In the genomic region with DNA sequence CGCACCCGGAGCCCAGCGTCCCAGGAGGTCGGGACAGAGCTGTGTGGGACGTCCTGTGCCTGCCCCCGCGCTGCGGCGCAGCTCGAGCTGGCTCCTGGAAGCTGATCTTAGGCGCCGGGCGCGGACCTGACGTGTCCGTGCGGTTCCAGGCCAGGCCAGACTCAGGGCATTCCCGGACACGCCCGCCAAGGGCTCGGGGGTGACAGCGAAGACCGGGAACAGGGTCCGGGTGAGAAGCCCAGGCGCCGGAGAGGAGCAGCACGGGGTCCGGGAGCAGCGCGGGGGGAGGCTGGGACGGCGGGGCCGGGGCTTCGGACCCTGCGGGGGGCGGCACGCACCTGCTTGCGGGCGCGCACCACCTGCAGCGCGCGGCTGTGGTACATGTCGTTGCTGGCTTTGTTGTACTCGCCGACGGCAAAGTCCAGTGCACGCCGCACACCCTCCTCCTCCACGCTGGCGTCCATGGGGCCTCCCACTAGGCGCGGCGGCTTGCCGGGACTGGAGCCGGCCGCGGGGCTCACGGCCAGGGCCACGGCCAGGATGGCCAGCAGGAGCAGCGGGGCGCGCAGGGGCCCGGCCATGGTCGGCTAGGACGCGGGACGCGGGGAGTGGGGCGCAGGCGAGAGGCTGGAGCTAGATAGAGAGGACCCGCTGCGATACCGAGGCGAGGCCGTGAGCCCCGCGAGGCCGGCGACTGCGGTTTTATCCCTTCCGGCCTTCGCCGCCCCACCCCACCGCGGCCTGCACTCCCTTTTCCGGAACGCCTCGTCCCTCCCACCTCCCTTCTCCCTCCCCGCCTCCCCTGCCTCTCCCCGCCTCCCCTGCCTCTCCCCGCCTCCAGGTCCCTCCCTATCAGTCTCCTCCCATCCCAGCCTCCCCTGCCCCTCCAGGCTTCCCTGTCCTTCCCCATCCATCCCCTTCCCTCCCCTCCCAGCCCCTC, we compare ENCODE assay signal across 1 cellular context.
TF ChIP-seq lines count a peak whose summit lies in the region.

Gene CST3, minus strand, starts transcription at position 674 of the 940 bp plus-strand sequence. Its CDS starts 93 bp downstream, at position 581.

TF ChIP-seq in GM12878, 131 proteins besides CTCF, POLR2A, EP300 and RAD21 (continued from another document):
- TF ChIP-seq NKRF (conservative IDR thresholded peaks at IDR 0.05), result 0 out of 2 replicates have a peak, but pooled peaks have one; percentile 27
- TF ChIP-seq LARP7 (IDR thresholded peaks at IDR 0.05), result peak; percentile 70
- TF ChIP-seq EED (IDR thresholded peaks at IDR 0.05; ENCODE audit: low read depth), result peak; percentile 31
- TF ChIP-seq, protein P1, sequence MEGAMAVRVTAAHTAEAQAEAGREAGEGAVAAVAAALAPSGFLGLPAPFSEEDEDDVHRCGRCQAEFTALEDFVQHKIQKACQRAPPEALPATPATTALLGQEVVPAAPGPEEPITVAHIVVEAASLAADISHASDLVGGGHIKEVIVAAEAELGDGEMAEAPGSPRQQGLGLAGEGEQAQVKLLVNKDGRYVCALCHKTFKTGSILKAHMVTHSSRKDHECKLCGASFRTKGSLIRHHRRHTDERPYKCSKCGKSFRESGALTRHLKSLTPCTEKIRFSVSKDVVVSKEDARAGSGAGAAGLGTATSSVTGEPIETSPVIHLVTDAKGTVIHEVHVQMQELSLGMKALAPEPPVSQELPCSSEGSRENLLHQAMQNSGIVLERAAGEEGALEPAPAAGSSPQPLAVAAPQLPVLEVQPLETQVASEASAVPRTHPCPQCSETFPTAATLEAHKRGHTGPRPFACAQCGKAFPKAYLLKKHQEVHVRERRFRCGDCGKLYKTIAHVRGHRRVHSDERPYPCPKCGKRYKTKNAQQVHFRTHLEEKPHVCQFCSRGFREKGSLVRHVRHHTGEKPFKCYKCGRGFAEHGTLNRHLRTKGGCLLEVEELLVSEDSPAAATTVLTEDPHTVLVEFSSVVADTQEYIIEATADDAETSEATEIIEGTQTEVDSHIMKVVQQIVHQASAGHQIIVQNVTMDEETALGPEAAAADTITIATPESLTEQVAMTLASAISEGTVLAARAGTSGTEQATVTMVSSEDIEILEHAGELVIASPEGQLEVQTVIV (IDR thresholded peaks at IDR 0.05; ENCODE audit: borderline replicate concordance, partially characterized antibody), result no peak
- TF ChIP-seq BHLHE40 (IDR thresholded peaks at IDR 0.05; ENCODE audit: borderline replicate concordance in 1 of 2, low read depth in 2 of 2, low read length in 1 of 2), result 0 out of 4 replicates have a peak, but pooled peaks of 1 of the 2 experiments have one; percentile 9
- TF ChIP-seq NBN (IDR thresholded peaks at IDR 0.05), result no peak
- TF ChIP-seq CHD2 (IDR thresholded peaks at IDR 0.05; ENCODE audit: borderline replicate concordance, low read depth, low read length), result no peak
- TF ChIP-seq JUND (IDR thresholded peaks at IDR 0.05; ENCODE audit: low read depth, low read length), result no peak
- TF ChIP-seq, protein P2, sequence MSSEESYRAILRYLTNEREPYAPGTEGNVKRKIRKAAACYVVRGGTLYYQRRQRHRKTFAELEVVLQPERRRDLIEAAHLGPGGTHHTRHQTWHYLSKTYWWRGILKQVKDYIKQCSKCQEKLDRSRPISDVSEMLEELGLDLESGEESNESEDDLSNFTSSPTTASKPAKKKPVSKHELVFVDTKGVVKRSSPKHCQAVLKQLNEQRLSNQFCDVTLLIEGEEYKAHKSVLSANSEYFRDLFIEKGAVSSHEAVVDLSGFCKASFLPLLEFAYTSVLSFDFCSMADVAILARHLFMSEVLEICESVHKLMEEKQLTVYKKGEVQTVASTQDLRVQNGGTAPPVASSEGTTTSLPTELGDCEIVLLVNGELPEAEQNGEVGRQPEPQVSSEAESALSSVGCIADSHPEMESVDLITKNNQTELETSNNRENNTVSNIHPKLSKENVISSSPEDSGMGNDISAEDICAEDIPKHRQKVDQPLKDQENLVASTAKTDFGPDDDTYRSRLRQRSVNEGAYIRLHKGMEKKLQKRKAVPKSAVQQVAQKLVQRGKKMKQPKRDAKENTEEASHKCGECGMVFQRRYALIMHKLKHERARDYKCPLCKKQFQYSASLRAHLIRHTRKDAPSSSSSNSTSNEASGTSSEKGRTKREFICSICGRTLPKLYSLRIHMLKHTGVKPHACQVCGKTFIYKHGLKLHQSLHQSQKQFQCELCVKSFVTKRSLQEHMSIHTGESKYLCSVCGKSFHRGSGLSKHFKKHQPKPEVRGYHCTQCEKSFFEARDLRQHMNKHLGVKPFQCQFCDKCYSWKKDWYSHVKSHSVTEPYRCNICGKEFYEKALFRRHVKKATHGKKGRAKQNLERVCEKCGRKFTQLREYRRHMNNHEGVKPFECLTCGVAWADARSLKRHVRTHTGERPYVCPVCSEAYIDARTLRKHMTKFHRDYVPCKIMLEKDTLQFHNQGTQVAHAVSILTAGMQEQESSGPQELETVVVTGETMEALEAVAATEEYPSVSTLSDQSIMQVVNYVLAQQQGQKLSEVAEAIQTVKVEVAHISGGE (CRISPR knock-in tag; IDR thresholded peaks at IDR 0.05), result no peak
- TF ChIP-seq NR2F1 (conservative IDR thresholded peaks at IDR 0.05), result 0 out of 2 replicates have a peak, but pooled peaks have one; percentile 12
- peak; percentile 61; the same call in 1 of the 2 replicates for TF ChIP-seq RB1 (IDR thresholded peaks at IDR 0.05; ENCODE audit: borderline replicate concordance)
- peak; percentile 74 for TF ChIP-seq IKZF1 (conservative IDR thresholded peaks at IDR 0.05)
- TF ChIP-seq ZNF24 (IDR thresholded peaks at IDR 0.05), result no peak
- 0 out of 2 replicates have a peak, but pooled peaks have one; percentile 25 for TF ChIP-seq SMARCA5 (IDR thresholded peaks at IDR 0.05)
- peak; percentile 71; the same call in 1 of the 2 replicates for TF ChIP-seq DPF2 (IDR thresholded peaks at IDR 0.05)
